17 cellular contexts compared by ENCODE assay signal in genomic region chr7:73829505-73829904, GRCh38. TPM values are rescaled to one million over a fixed set of nuclear protein-coding genes. Genes with fewer than 3 reads are reported as not detected.
DNase-seq lines count a peak whose midpoint lies in the region; ATAC-seq, FAIRE-seq and TF ChIP-seq lines count a peak whose summit lies in the region.
"Had no signal": no experiment of that assay in that cellular context is flagged by ENCODE, and none has a peak within 500 bp of the region (broad histone marks: within the 10 kb centered on the region; RNA-seq: fewer than 3 reads in every experiment).

No MANE protein-coding gene starts in this region.

- ATAC-seq in SK-N-SH treated with all-trans-retinoic acid at 6 μM for 48 hours (no peak), HG03196 (IDR thresholded peaks at IDR 0.05; ENCODE audit: unreplicated experiment) (no peak), GM18511 (IDR thresholded peaks at IDR 0.05; ENCODE audit: unreplicated experiment) (no peak)
- ATAC-seq: GM12878 had no signal

- TF ChIP-seq POLR2A in Peyer's patch (IDR thresholded peaks at IDR 0.05) (no peak), prostate gland (IDR thresholded peaks at IDR 0.05) (no peak)

- 45% methylated on average over 7 of the region's 7 CpGs for WGBS in prostate gland

- peak overlapping the region in 3 of 4 donors; percentile 85 to 100 (median 98) for H3K27ac ChIP-seq in Peyer's patch
- H3K27ac ChIP-seq in kidney (ENCODE audit: low read depth in 2 of 2, low read length in 2 of 2): peak overlapping the region; percentile 99
- peak overlapping the region; percentile 90 to 95 for H3K27ac ChIP-seq in prostate gland

- TF ChIP-seq CTCF in Peyer's patch (IDR thresholded peaks at IDR 0.05): no peak
- TF ChIP-seq CTCF in kidney (IDR thresholded peaks at IDR 0.05; ENCODE audit: borderline replicate concordance, extremely low read depth, insufficient read depth): no peak
- no peak for TF ChIP-seq CTCF in prostate gland (IDR thresholded peaks at IDR 0.05)

- H3K4me3 ChIP-seq in Peyer's patch (peak overlapping the region in 2 of 4 donors; percentile 70 to 87), kidney (ENCODE audit: low read length in 2 of 2) (no peak overlapping the region), prostate gland (no peak overlapping the region)
- H3K4me3 ChIP-seq: GM12878 had no signal

- H3K27me3 ChIP-seq in Peyer's patch (no peaks in the 10 kb centered on the region), prostate gland (replicated peaks; ENCODE audit: insufficient read depth) (no peaks in the 10 kb centered on the region)

- peak; percentile 68 for DNase-seq in DMS53 (lab: John Stamatoyannopoulos, UW)
- no peak for DNase-seq in Peyer's patch
- no peak for DNase-seq in kidney
- DNase-seq in prostate gland (ENCODE audit: low spot score): no peak
- no peak for DNase-seq in activated T-cell treated with anti-CD3 and anti-CD28 coated beads, Interleukin-2, amount 50 U/mL, for 1 hour
- DNase-seq: activated CD8-positive, alpha-beta memory T cell treated with anti-CD3 and anti-CD28 coated beads for 24 hours; activated gamma-delta T cell; C1 segment of cervical spinal cord; NCI-H1930; NCI-H748 treated with DMSO at 0.1 percent for 48 hours had no signal

- peak overlapping the region in 1 of 2 donors; percentile 97 for H3K9ac ChIP-seq in kidney (ENCODE audit: low read length in 2 of 2)

- no peak for FAIRE-seq in kidney (lab: Jason Lieb, UNC)
- FAIRE-seq: GM12878 had no signal

- H3K4me1 ChIP-seq in Peyer's patch: peaks cover 0 to 39% (median 13%) of the 10 kb centered on the region in 4 donors
- H3K4me1 ChIP-seq in kidney (ENCODE audit: control insufficient read depth in 1 of 2, insufficient read depth in 1 of 2, low read depth in 1 of 2, low read length in 2 of 2): peaks cover 27 to 40% of the 10 kb centered on the region in 2 donors
- peaks cover 32% of the 10 kb centered on the region for H3K4me1 ChIP-seq in prostate gland (replicated peaks)

- intact Hi-C loops in kidney (cut with DNase I) (no loop called here), prostate gland (cut with DNase I) (no loop called here)

- H3K36me3 ChIP-seq in Peyer's patch: peaks cover 0 to 11% (median 0%) of the 10 kb centered on the region in 3 donors
- no peaks in the 10 kb centered on the region for H3K36me3 ChIP-seq in kidney (ENCODE audit: control insufficient read depth in 1 of 2, insufficient read depth in 2 of 2, low read length in 2 of 2)
- H3K36me3 ChIP-seq in prostate gland: no peaks in the 10 kb centered on the region

- peaks cover 0 to 3% (median 0%) of the 10 kb centered on the region in 4 donors for H3K9me3 ChIP-seq in Peyer's patch
- H3K9me3 ChIP-seq in kidney (ENCODE audit: control insufficient read depth in 1 of 2, low read length in 2 of 2): no peaks in the 10 kb centered on the region
- H3K9me3 ChIP-seq in prostate gland: no peaks in the 10 kb centered on the region

TF ChIP-seq in SK-N-SH treated with all-trans-retinoic acid at 6 μM for 48 hours, 23 proteins besides CTCF, POLR2A, EP300 and RAD21:
- no peak for TF ChIP-seq PATZ1 (CRISPR knock-in tag; IDR thresholded peaks at IDR 0.05; ENCODE audit: borderline replicate concordance)
- no peak for TF ChIP-seq BACH2 (CRISPR knock-in tag; IDR thresholded peaks at IDR 0.05; ENCODE audit: borderline replicate concordance)
- no peak for TF ChIP-seq POU6F1 (CRISPR knock-in tag; IDR thresholded peaks at IDR 0.05; ENCODE audit: borderline replicate concordance, low read depth)
- TF ChIP-seq ESRRG (CRISPR knock-in tag; IDR thresholded peaks at IDR 0.05): no peak
- no peak for TF ChIP-seq CSDC2 (CRISPR knock-in tag; IDR thresholded peaks at IDR 0.05)
- no peak for TF ChIP-seq ZNF70 (CRISPR knock-in tag; IDR thresholded peaks at IDR 0.05)
- no peak for TF ChIP-seq TOX (CRISPR knock-in tag; IDR thresholded peaks at IDR 0.05; ENCODE audit: borderline replicate concordance)
- no peak for TF ChIP-seq PPARA (CRISPR knock-in tag; IDR thresholded peaks at IDR 0.05; ENCODE audit: borderline replicate concordance)
- TF ChIP-seq CSRNP3 (CRISPR knock-in tag; IDR thresholded peaks at IDR 0.05): no peak

RNA-seq across cellular contexts. Expression of gene CLDN4, which starts 1.3 kb away (rescaled TPM):
- total RNA-seq in Peyer's patch: 100 to 1,000 TPM in 3 of 4 donors, 10 to 100 TPM in 1; 83.3 to 551 (median 450) TPM
- total RNA-seq in kidney: 342 TPM
- polyA plus RNA-seq in kidney (ENCODE audit: insufficient read depth, low read depth, low replicate concordance): 82.6 TPM
- 100 to 1,000 TPM; 162 to 216 TPM for total RNA-seq in prostate gland

RNA-seq across cellular contexts. Expression of gene METTL27, which starts 12.8 kb away (rescaled TPM):
- total RNA-seq in Peyer's patch (10 to 100 TPM in 2 of 4 donors, 1 to 10 TPM in 2; 2.1 to 20.4 (median 11.7) TPM), kidney (19.3 TPM), prostate gland (10 to 100 TPM in 1 of 2 donors, 1 to 10 TPM in 1; 5.9 to 19.8 TPM)
- 12.9 TPM for polyA plus RNA-seq in kidney (ENCODE audit: insufficient read depth, low read depth, low replicate concordance)

RNA-seq across cellular contexts. Expression of gene TMEM270, which starts 31.5 kb away (rescaled TPM):
- total RNA-seq in Peyer's patch (not detected), kidney (0.50 TPM), prostate gland (1 to 10 TPM in 1 of 2 donors, not detected in 1; 4.9 TPM)
- polyA plus RNA-seq in kidney (ENCODE audit: insufficient read depth, low read depth, low replicate concordance): not detected
- total RNA-seq: GM12878, osteocyte, subcutaneous adipose tissue had no signal
- polyA plus RNA-seq: GM12878 had no signal

RNA-seq across cellular contexts. Expression of gene CLDN3, which starts 59.4 kb away (rescaled TPM):
- 100 to 1,000 TPM in 3 of 4 donors, 10 to 100 TPM in 1; 55.3 to 944 (median 831) TPM for total RNA-seq in Peyer's patch
- total RNA-seq in kidney: 180 TPM
- polyA plus RNA-seq in kidney (ENCODE audit: insufficient read depth, low read depth, low replicate concordance): 76.5 TPM
- total RNA-seq in prostate gland: 100 to 1,000 TPM; 156 to 176 TPM
- total RNA-seq: GM12878, M059J, osteocyte, subcutaneous adipose tissue had no signal
